35 cellular contexts compared by ENCODE assay signal in the genomic region with DNA sequence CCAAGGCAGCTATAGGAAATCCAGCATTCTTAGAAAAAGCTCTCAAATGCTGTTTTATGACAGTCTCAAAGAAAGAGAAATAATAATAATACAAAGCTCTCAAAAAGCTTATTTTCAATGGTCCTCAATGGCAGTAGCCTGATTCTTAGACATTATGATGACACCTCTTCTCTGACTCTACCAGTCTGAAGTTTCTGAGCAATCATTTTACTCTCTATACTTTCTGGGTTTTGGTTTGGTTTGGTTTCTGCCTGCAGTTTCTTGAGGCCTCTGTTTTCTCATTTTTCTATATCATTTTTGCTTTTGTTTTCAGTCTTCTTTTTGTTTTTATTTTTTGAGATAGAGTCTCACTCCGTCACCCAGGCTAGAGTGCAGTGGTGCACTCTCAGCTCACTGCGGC. TPM values are rescaled to one million over a fixed set of nuclear protein-coding genes. Genes with fewer than 3 reads are reported as not detected.
"Had no signal": no experiment of that assay in that cellular context is flagged by ENCODE, and none has a peak within 500 bp of the region (broad histone marks: within the 10 kb centered on the region; RNA-seq: fewer than 3 reads in every experiment).

No MANE protein-coding gene starts in this region.

- H3K27ac ChIP-seq: adrenal gland, body of pancreas, brain microvascular endothelial cell, breast epithelium, VCaP had no signal

- ATAC-seq: activated CD8-positive, alpha-beta T cell treated with anti-CD3 and anti-CD28 coated beads for 36 hours; activated naive CD4-positive, alpha-beta T cell treated with anti-CD3 and anti-CD28 coated beads, Interleukin-2, amount 50 U/mL, for 72 hours; activated T-cell treated with anti-CD3 and anti-CD28 coated beads, Interleukin-2, amount 50 U/mL, for 4 hours; activated T-cell treated with anti-CD3 and anti-CD28 coated beads, Interleukin-2, amount 50 U/mL, for 72 hours; activated T-helper 17 cell treated with anti-CD3 and anti-CD28 coated beads, Interleukin-2, amount 50 U/mL, for 72 hours; body of pancreas had no signal

- H3K9me3 ChIP-seq: adrenal gland, body of pancreas, breast epithelium had no signal

- H3K4me3 ChIP-seq: adrenal gland, body of pancreas, breast epithelium had no signal

- H3K36me3 ChIP-seq: adrenal gland, brain microvascular endothelial cell, breast epithelium had no signal

- FAIRE-seq: astrocyte, colon, TTC549 had no signal

- H3K27me3 ChIP-seq: adrenal gland, body of pancreas, brain microvascular endothelial cell, breast epithelium had no signal

- H3K4me1 ChIP-seq: body of pancreas, breast epithelium had no signal

- DNase-seq: activated B cell treated with CpG ODN at 0.5 μM for 24 hours; activated CD4-positive, alpha-beta memory T cell treated with anti-CD3 and anti-CD28 coated beads for 36 hours; activated CD4-positive, alpha-beta T cell treated with anti-CD3 and anti-CD28 coated beads for 4 hours; activated CD4-positive, alpha-beta T cell treated with anti-CD3 and anti-CD28 coated beads, Interleukin-2, amount 10 ng/mL, durations not matched to agents 24 days and 14 days; activated CD4-positive, alpha-beta T cell treated with anti-CD3 and anti-CD28 coated beads, Interleukin-2, amount 50 U/mL, for 1 hour; activated CD4-positive, alpha-beta T cell treated with anti-CD3 and anti-CD28 coated beads, Interleukin-2, amount 50 U/mL, for 4 hours; activated CD4-positive, CD25-positive, alpha-beta regulatory T cell treated with anti-CD3 and anti-CD28 coated beads, Interleukin-2, amount 50 U/mL, for 72 hours; activated CD8-positive, alpha-beta memory T cell treated with anti-CD3 and anti-CD28 coated beads, Interleukin-2, amount 50 U/mL, for 4 hours; activated CD8-positive, alpha-beta T cell treated with anti-CD3 and anti-CD28 coated beads for 36 hours; activated effector memory CD4-positive, alpha-beta T cell treated with anti-CD3 and anti-CD28 coated beads, Interleukin-2, amount 50 U/mL, for 16 hours; activated gamma-delta T cell treated with Interleukin-2 at 50 U/mL for 16 hours; activated naive CD4-positive, alpha-beta T cell; activated naive CD4-positive, alpha-beta T cell treated with anti-CD3 and anti-CD28 coated beads for 36 hours; activated naive CD4-positive, alpha-beta T cell treated with anti-CD3 and anti-CD28 coated beads, Interleukin-2, amount 50 U/mL, for 16 hours; activated naive CD8-positive, alpha-beta T cell treated with anti-CD3 and anti-CD28 coated beads for 36 hours; activated T-cell treated with anti-CD3 and anti-CD28 coated beads for 4 hours; activated T-cell treated with anti-CD3 and anti-CD28 coated beads, Interleukin-2, amount 50 U/mL, for 1 hour; activated T-cell treated with anti-CD3 and anti-CD28 coated beads, Interleukin-2, amount 50 U/mL, for 4 hours; activated T-cell treated with anti-CD3 and anti-CD28 coated beads, Interleukin-2, amount 50 U/mL, for 72 hours; adrenal gland; amniotic stem cell; aorta; body of pancreas; brain microvascular endothelial cell; central memory CD4-positive, alpha-beta T cell; T-helper 9 cell had no signal

RNA-seq across cellular contexts. Expression of gene TBX15, which starts 50.2 kb away (rescaled TPM):
- total RNA-seq: activated CD4-positive, alpha-beta memory T cell treated with anti-CD3 and anti-CD28 coated beads for 36 hours; activated CD4-positive, alpha-beta T cell treated with anti-CD3 and anti-CD28 coated beads, Interleukin-2, amount 10 ng/mL, durations not matched to agents 24 days and 14 days; activated CD8-positive, alpha-beta memory T cell treated with anti-CD3 and anti-CD28 coated beads for 36 hours; activated CD8-positive, alpha-beta T cell treated with anti-CD3 and anti-CD28 coated beads for 36 hours; activated naive CD4-positive, alpha-beta T cell treated with anti-CD3 and anti-CD28 coated beads for 36 hours; activated naive CD4-positive, alpha-beta T cell treated with anti-CD3 and anti-CD28 coated beads, Interleukin-2, amount 50 U/mL, for 72 hours; activated naive CD8-positive, alpha-beta T cell treated with anti-CD3 and anti-CD28 coated beads for 36 hours; activated T-cell treated with anti-CD3 and anti-CD28 coated beads, Interleukin-2, amount 50 U/mL, for 4 hours; activated T-helper 1 cell treated with anti-CD3 and anti-CD28 coated beads, Interleukin-12 subunit alpha, Interleukin-12 subunit beta, Interleukin-2, Interleukin-4 antibody, amounts not matched to agents 30 ng/mL and 10 ng/mL and 1 ng/mL, durations not matched to agents 14 hours and 24 hours and 36 hours; activated T-helper 17 cell treated with anti-CD3 and anti-CD28 coated beads, Interleukin-2, amount 50 U/mL, for 72 hours; body of pancreas had no signal
